In genomic region chr16:16272573-16273221, GRCh38 we compare ENCODE assay signal across 1 cellular context.
TF ChIP-seq lines count a peak whose summit lies in the region.
"Not testable (repeated sequence)": the region's sequence is repeated elsewhere in the genome, so short reads cannot be mapped to it uniquely, and the experiment has no call there.

No MANE protein-coding gene starts in this region.

TF ChIP-seq in HepG2, 621 proteins besides CTCF, POLR2A, EP300 and RAD21 (continues in another document):
- not testable (repeated sequence) for TF ChIP-seq FOXA1, SOX13 (IDR thresholded peaks at IDR 0.05)
- TF ChIP-seq FOXA1 (CRISPR knock-in tag; IDR thresholded peaks at IDR 0.05): peak; percentile 32; the same call in 1 of the 2 replicates
- TF ChIP-seq ZNF580 (CRISPR knock-in tag; IDR thresholded peaks at IDR 0.05; ENCODE audit: borderline replicate concordance, low read depth): 0 out of 2 replicates have a peak, but pooled peaks have one; percentile 42
- peak in 1 of 2 experiments; percentile 41; a peak in 1 of 4 replicates for TF ChIP-seq KLF16 (CRISPR knock-in tag; IDR thresholded peaks at IDR 0.05)
- TF ChIP-seq SOX5 (CRISPR knock-in tag; IDR thresholded peaks at IDR 0.05; ENCODE audit: borderline replicate concordance): peak; percentile 35; the same call in 1 of the 2 replicates
- TF ChIP-seq RCOR2 (CRISPR knock-in tag; IDR thresholded peaks at IDR 0.05): 0 out of 2 replicates have a peak, but pooled peaks have one; percentile 21
- peak; percentile 52 for TF ChIP-seq ZNF574 (CRISPR knock-in tag; IDR thresholded peaks at IDR 0.05)
- peak; percentile 60 for TF ChIP-seq IKZF5 (CRISPR knock-in tag; IDR thresholded peaks at IDR 0.05)
- TF ChIP-seq TFE3 (CRISPR knock-in tag; IDR thresholded peaks at IDR 0.05): peak; percentile 51; the same call in 1 of the 2 replicates
- TF ChIP-seq ZNF264 (CRISPR knock-in tag; IDR thresholded peaks at IDR 0.05): 0 out of 2 replicates have a peak, but pooled peaks have one; percentile 29
- peak; percentile 73 for TF ChIP-seq TFAP4 (IDR thresholded peaks at IDR 0.05; ENCODE audit: borderline replicate concordance, low read depth)
- TF ChIP-seq RARA (CRISPR knock-in tag; IDR thresholded peaks at IDR 0.05): peak; percentile 81
- TF ChIP-seq MYC (CRISPR knock-in tag; IDR thresholded peaks at IDR 0.05; ENCODE audit: borderline replicate concordance): peak; percentile 84
- TF ChIP-seq ZNF263 (CRISPR knock-in tag; IDR thresholded peaks at IDR 0.05): peak; percentile 57; the same call in 1 of the 2 replicates
- TF ChIP-seq PPARG (CRISPR knock-in tag; conservative IDR thresholded peaks at IDR 0.05): 0 out of 2 replicates have a peak, but pooled peaks have one; percentile 23
- 0 out of 2 replicates have a peak, but pooled peaks have one; percentile 32 for TF ChIP-seq ZFP1 (CRISPR knock-in tag; IDR thresholded peaks at IDR 0.05)
- peak; percentile 45; the same call in 1 of the 2 replicates for TF ChIP-seq ZNF232 (CRISPR knock-in tag; IDR thresholded peaks at IDR 0.05; ENCODE audit: borderline replicate concordance)
- 0 out of 2 replicates have a peak, but pooled peaks have one; percentile 46 for TF ChIP-seq ERF (CRISPR knock-in tag; IDR thresholded peaks at IDR 0.05)
- TF ChIP-seq FOSL2 (CRISPR knock-in tag; IDR thresholded peaks at IDR 0.05): peak; percentile 35; the same call in 1 of the 2 replicates
- TF ChIP-seq TFDP1 (CRISPR knock-in tag; IDR thresholded peaks at IDR 0.05; ENCODE audit: borderline replicate concordance): peak; percentile 51; the same call in 1 of the 2 replicates
- TF ChIP-seq FOXK1 (CRISPR knock-in tag; IDR thresholded peaks at IDR 0.05; ENCODE audit: borderline replicate concordance, low read depth): peak; percentile 29; the same call in 1 of the 2 replicates
- peak; percentile 84 for TF ChIP-seq DMAP1 (CRISPR knock-in tag; IDR thresholded peaks at IDR 0.05)
- peak; percentile 34; the same call in 1 of the 2 replicates for TF ChIP-seq ISL2 (CRISPR knock-in tag; IDR thresholded peaks at IDR 0.05)
- peak; percentile 79 for TF ChIP-seq RXRB (CRISPR knock-in tag; IDR thresholded peaks at IDR 0.05; ENCODE audit: borderline replicate concordance)
- peak; percentile 22; the same call in 1 of the 2 replicates for TF ChIP-seq HMG20A (CRISPR knock-in tag; IDR thresholded peaks at IDR 0.05; ENCODE audit: borderline replicate concordance)
- TF ChIP-seq NCOA2 (CRISPR knock-in tag; IDR thresholded peaks at IDR 0.05): peak; percentile 50
- TF ChIP-seq YEATS2 (CRISPR knock-in tag; IDR thresholded peaks at IDR 0.05; ENCODE audit: borderline replicate concordance): peak; percentile 38; the same call in 1 of the 2 replicates
- TF ChIP-seq SOX13 (CRISPR knock-in tag; conservative IDR thresholded peaks at IDR 0.05 in 1 of 2, IDR thresholded peaks at IDR 0.05 in 1 of 2): peak in 1 of 2 experiments; percentile 41; a peak in 1 of 4 replicates
- peak; percentile 23; the same call in 1 of the 2 replicates for TF ChIP-seq TAF1 (CRISPR knock-in tag; IDR thresholded peaks at IDR 0.05)
- TF ChIP-seq THAP11 (CRISPR knock-in tag; IDR thresholded peaks at IDR 0.05): 0 out of 2 replicates have a peak, but pooled peaks have one; percentile 44
- TF ChIP-seq RXRA (CRISPR knock-in tag; IDR thresholded peaks at IDR 0.05): peak; percentile 82
- peak; percentile 62 for TF ChIP-seq HDAC2 (CRISPR knock-in tag; IDR thresholded peaks at IDR 0.05)
- 0 out of 2 replicates have a peak, but pooled peaks have one; percentile 32 for TF ChIP-seq PHF8 (CRISPR knock-in tag; IDR thresholded peaks at IDR 0.05)
- TF ChIP-seq KDM6A (CRISPR knock-in tag; IDR thresholded peaks at IDR 0.05; ENCODE audit: low read depth): peak; percentile 61
- TF ChIP-seq ZNF644 (CRISPR knock-in tag; IDR thresholded peaks at IDR 0.05; ENCODE audit: low read depth): peak; percentile 87
- TF ChIP-seq ELF3 (CRISPR knock-in tag; IDR thresholded peaks at IDR 0.05): peak; percentile 70
- TF ChIP-seq RFXAP (CRISPR knock-in tag; IDR thresholded peaks at IDR 0.05; ENCODE audit: borderline replicate concordance): 0 out of 2 replicates have a peak, but pooled peaks have one; percentile 22
- 0 out of 2 replicates have a peak, but pooled peaks have one; percentile 32 for TF ChIP-seq ZNF124 (CRISPR knock-in tag; IDR thresholded peaks at IDR 0.05)
- TF ChIP-seq HOXA5 (CRISPR knock-in tag; IDR thresholded peaks at IDR 0.05): 0 out of 2 replicates have a peak, but pooled peaks have one; percentile 19
- TF ChIP-seq GABPB1 (CRISPR knock-in tag; IDR thresholded peaks at IDR 0.05): peak; percentile 46; the same call in 1 of the 2 replicates
- TF ChIP-seq ZNF792 (CRISPR knock-in tag; IDR thresholded peaks at IDR 0.05): peak; percentile 24; the same call in 1 of the 2 replicates
- TF ChIP-seq HMGXB4 (CRISPR knock-in tag; IDR thresholded peaks at IDR 0.05; ENCODE audit: borderline replicate concordance in 1 of 2, low read depth in 1 of 2): 0 out of 4 replicates have a peak, but pooled peaks of 1 of the 2 experiments have one; percentile 32
- TF ChIP-seq MIXL1 (CRISPR knock-in tag; IDR thresholded peaks at IDR 0.05): peak; percentile 28; the same call in 1 of the 2 replicates
- TF ChIP-seq ELF1 (CRISPR knock-in tag; IDR thresholded peaks at IDR 0.05): peak; percentile 52; the same call in 1 of the 2 replicates
- peak; percentile 61; the same call in 1 of the 2 replicates for TF ChIP-seq YEATS4 (CRISPR knock-in tag; IDR thresholded peaks at IDR 0.05; ENCODE audit: borderline replicate concordance)
- 0 out of 2 replicates have a peak, but pooled peaks have one; percentile 15 for TF ChIP-seq MIER2 (CRISPR knock-in tag; IDR thresholded peaks at IDR 0.05)
- peak; percentile 70 for TF ChIP-seq ARID5B (CRISPR knock-in tag; IDR thresholded peaks at IDR 0.05)
- peak; percentile 67; the same call in 1 of the 2 replicates for TF ChIP-seq ZGPAT (CRISPR knock-in tag; IDR thresholded peaks at IDR 0.05)
